ENCODE assay signal across 2 cellular contexts in the genomic region with DNA sequence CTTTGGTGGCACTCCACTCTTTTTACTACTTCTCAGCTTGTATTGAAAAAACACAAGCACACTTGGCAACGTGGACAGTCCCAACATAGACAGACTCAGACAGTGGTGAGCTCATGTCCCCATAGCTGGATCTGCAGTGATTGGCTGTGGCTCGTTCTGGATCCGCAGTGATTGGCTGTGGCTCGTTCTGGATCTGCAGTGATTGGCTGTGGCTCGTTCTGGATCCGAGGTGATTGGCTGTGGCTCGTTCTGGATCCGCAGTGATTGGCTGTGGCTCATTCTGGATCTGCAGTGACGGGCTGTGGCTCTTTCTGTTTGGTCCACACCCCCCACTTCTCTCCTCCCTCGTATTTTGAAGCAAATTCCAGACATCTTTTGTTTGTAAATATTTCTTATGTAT.
TF ChIP-seq lines count a peak whose summit lies in the region.

No MANE protein-coding gene starts in this region.

TF ChIP-seq in HepG2, 621 proteins besides CTCF, POLR2A, EP300 and RAD21:
- TF ChIP-seq HDAC1 (CRISPR knock-in tag; IDR thresholded peaks at IDR 0.05) = no peak
- peak; percentile 77 for TF ChIP-seq NFYC (CRISPR knock-in tag; IDR thresholded peaks at IDR 0.05)
- TF ChIP-seq, protein P1, sequence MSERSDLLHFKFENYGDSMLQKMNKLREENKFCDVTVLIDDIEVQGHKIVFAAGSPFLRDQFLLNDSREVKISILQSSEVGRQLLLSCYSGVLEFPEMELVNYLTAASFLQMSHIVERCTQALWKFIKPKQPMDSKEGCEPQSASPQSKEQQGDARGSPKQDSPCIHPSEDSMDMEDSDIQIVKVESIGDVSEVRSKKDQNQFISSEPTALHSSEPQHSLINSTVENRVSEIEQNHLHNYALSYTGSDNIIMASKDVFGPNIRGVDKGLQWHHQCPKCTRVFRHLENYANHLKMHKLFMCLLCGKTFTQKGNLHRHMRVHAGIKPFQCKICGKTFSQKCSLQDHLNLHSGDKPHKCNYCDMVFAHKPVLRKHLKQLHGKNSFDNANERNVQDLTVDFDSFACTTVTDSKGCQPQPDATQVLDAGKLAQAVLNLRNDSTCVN (CRISPR knock-in tag; IDR thresholded peaks at IDR 0.05; ENCODE audit: borderline replicate concordance) = peak; percentile 100
- TF ChIP-seq NFYB (CRISPR knock-in tag; IDR thresholded peaks at IDR 0.05) = peak; percentile 78

TF ChIP-seq in SK-N-SH treated with all-trans-retinoic acid at 6 μM for 48 hours, 23 proteins besides CTCF, POLR2A, EP300 and RAD21:
- TF ChIP-seq ZNF8 (CRISPR knock-in tag; IDR thresholded peaks at IDR 0.05) (no peak), PPARA (CRISPR knock-in tag; IDR thresholded peaks at IDR 0.05; ENCODE audit: borderline replicate concordance) (no peak)
